Comparison of ENCODE assay signal across 8 cellular contexts in genomic region chr5:40679071-40679997, GRCh38. TPM values are rescaled to one million over a fixed set of nuclear protein-coding genes. Genes with fewer than 3 reads are reported as not detected.
A peak's percentile ranks its signal among the peaks of the same experiment; 100 is the strongest.
DNase-seq lines count a peak whose midpoint lies in the region; ATAC-seq and TF ChIP-seq lines count a peak whose summit lies in the region.

Gene PTGER4 (plus strand): TSS chr5:40679915. CDS start chr5:40680994, 1,079 bp downstream.

- peaks cover 21 to 26% of the 10 kb centered on the region in 2 donors for H3K36me3 Mint-ChIP-seq in CD14-positive monocyte
- H3K36me3 Mint-ChIP-seq in activated CD8-positive, alpha-beta memory T cell treated with anti-CD3 and anti-CD28 coated beads, Interleukin-2, amount 10 ng/mL, durations not matched to agents 7 days and 5 days: peaks cover 41% of the 10 kb centered on the region
- H3K36me3 Mint-ChIP-seq in endodermal cell (ENCODE audit: low read depth): no peaks in the 10 kb centered on the region

- DNase-seq in CD14-positive monocyte (ENCODE audit: low spot score): peak; percentile 90
- no peak for DNase-seq in NT2/D1 (ENCODE audit: low read depth, low spot score)
- DNase-seq in activated CD8-positive, alpha-beta memory T cell treated with anti-CD3 and anti-CD28 coated beads, Interleukin-2, amount 10 ng/mL, durations not matched to agents 7 days and 5 days: peak; percentile 93
- DNase-seq in endodermal cell: peak; percentile 96
- DNase-seq in stimulated activated CD8-positive, alpha-beta memory T cell treated with anti-CD3 and anti-CD28 coated beads, Interleukin-15, amount 100 ng/mL, for 24 hours (ENCODE audit: low read depth): peak; percentile 88

- WGBS in endodermal cell (ENCODE audit: insufficient coverage in 1 of 2, insufficient read length in 1 of 2), 2 experiments: 0 to 1% methylated on average over 20 to 62 of the region's 67 CpGs
- WGBS in mesodermal cell (ENCODE audit: insufficient coverage in 2 of 2), 2 experiments: 0 to 1% methylated on average over 28 to 30 of the region's 67 CpGs

- CTCF ChIA-PET in activated CD8-positive, alpha-beta memory T cell treated with anti-CD3 and anti-CD28 coated beads, Interleukin-2, amount 10 ng/mL, durations not matched to agents 7 days and 5 days (lab: Charles Lee): interaction anchor here (0.8 to 4.4 kb wide), 5 partner anchors 10 to 293 kb away, joined by 3 to 24 read pairs (median 4); no protein-coding TSS in a partner anchor

- H3K27ac ChIP-seq in endodermal cell (ENCODE audit: low read depth, low read length): no peak within 1 kb of the TSS
- H3K27ac ChIP-seq in mesodermal cell (ENCODE audit: low read depth, low read length, severe bottlenecking): no peak within 1 kb of the TSS

- peak within 1 kb of the TSS; percentile 66 for H3K9ac ChIP-seq in NT2/D1 (ENCODE audit: insufficient read length, low read depth)
- H3K9ac ChIP-seq in endodermal cell (ENCODE audit: extremely low read depth, low read length, poor library complexity, severe bottlenecking): no peak within 1 kb of the TSS

- H3K36me3 ChIP-seq in NT2/D1 (ENCODE audit: insufficient read depth, insufficient read length, low read length): no peaks in the 10 kb centered on the region
- H3K36me3 ChIP-seq in endodermal cell (ENCODE audit: control insufficient read depth, insufficient read depth, low read length): no peaks in the 10 kb centered on the region
- no peaks in the 10 kb centered on the region for H3K36me3 ChIP-seq in mesodermal cell (ENCODE audit: control insufficient read depth, insufficient read depth, low read length)

- TF ChIP-seq CTCF in CD14-positive monocyte (IDR thresholded peaks at IDR 0.05): no peak
- no peak for TF ChIP-seq CTCF in endodermal cell (conservative IDR thresholded peaks at IDR 0.05)

- H3K4me3 ChIP-seq in NT2/D1 (ENCODE audit: insufficient read length, low read depth): peak within 1 kb of the TSS; percentile 49
- H3K4me3 ChIP-seq in endodermal cell (ENCODE audit: low read length): peak within 1 kb of the TSS; percentile 77
- H3K4me3 ChIP-seq in mesodermal cell (ENCODE audit: extremely low read depth, insufficient read depth, low read length, poor library complexity, severe bottlenecking): peak within 1 kb of the TSS; percentile 54

- peaks cover 59% of the 10 kb centered on the region for H3K4me1 Mint-ChIP-seq in CD14-positive monocyte
- H3K4me1 Mint-ChIP-seq in activated CD8-positive, alpha-beta memory T cell treated with anti-CD3 and anti-CD28 coated beads, Interleukin-2, amount 10 ng/mL, durations not matched to agents 7 days and 5 days: peaks cover 40% of the 10 kb centered on the region
- peaks cover 22% of the 10 kb centered on the region for H3K4me1 Mint-ChIP-seq in endodermal cell

- H3K27me3 Mint-ChIP-seq in CD14-positive monocyte (ENCODE audit: low read depth in 3 of 3) (peaks cover 0 to 2% (median 0%) of the 10 kb centered on the region in 3 donors), endodermal cell (ENCODE audit: insufficient read depth) (peaks cover 57% of the 10 kb centered on the region)
- no peaks in the 10 kb centered on the region for H3K27me3 Mint-ChIP-seq in activated CD8-positive, alpha-beta memory T cell treated with anti-CD3 and anti-CD28 coated beads, Interleukin-2, amount 10 ng/mL, durations not matched to agents 7 days and 5 days

- H3K4me3 Mint-ChIP-seq in CD14-positive monocyte (peak within 1 kb of the TSS; percentile 100), endodermal cell (peak within 1 kb of the TSS; percentile 72)
- peak within 1 kb of the TSS; percentile 86 for H3K4me3 Mint-ChIP-seq in activated CD8-positive, alpha-beta memory T cell treated with anti-CD3 and anti-CD28 coated beads, Interleukin-2, amount 10 ng/mL, durations not matched to agents 7 days and 5 days

- H3K27ac Mint-ChIP-seq in CD14-positive monocyte: peak within 1 kb of the TSS; percentile 91 to 98 (median 96)
- peak within 1 kb of the TSS; percentile 97 for H3K27ac Mint-ChIP-seq in activated CD8-positive, alpha-beta memory T cell treated with anti-CD3 and anti-CD28 coated beads, Interleukin-2, amount 10 ng/mL, durations not matched to agents 7 days and 5 days
- no peak within 1 kb of the TSS for H3K27ac Mint-ChIP-seq in endodermal cell

- H3K4me1 ChIP-seq in NT2/D1 (ENCODE audit: insufficient read depth, insufficient read length): no peaks in the 10 kb centered on the region
- no peaks in the 10 kb centered on the region for H3K4me1 ChIP-seq in endodermal cell (ENCODE audit: control insufficient read depth, insufficient read depth, low read length)
- H3K4me1 ChIP-seq in mesodermal cell (ENCODE audit: control insufficient read depth, insufficient read depth, low read length, poor library complexity, severe bottlenecking): peaks cover 14% of the 10 kb centered on the region

- H3K9me3 Mint-ChIP-seq in CD14-positive monocyte (peaks cover 0 to 2% (median 0%) of the 10 kb centered on the region in 7 donors), endodermal cell (no peaks in the 10 kb centered on the region)
- H3K9me3 Mint-ChIP-seq in activated CD8-positive, alpha-beta memory T cell treated with anti-CD3 and anti-CD28 coated beads, Interleukin-2, amount 10 ng/mL, durations not matched to agents 7 days and 5 days (ENCODE audit: low read depth): no peaks in the 10 kb centered on the region

- H3K27me3 ChIP-seq in NT2/D1 (ENCODE audit: insufficient read depth, insufficient read length): peaks cover 50% of the 10 kb centered on the region
- H3K27me3 ChIP-seq in endodermal cell (ENCODE audit: control insufficient read depth, insufficient read depth, low read length, poor library complexity, severe bottlenecking): peaks cover 50% of the 10 kb centered on the region

- intact Hi-C loops in CD14-positive monocyte (cut with micrococcal nuclease): loop anchor here (5.0 to 10.0 kb wide), 2 partner anchors 62 to 65 kb away; no protein-coding TSS in a partner anchor

- ATAC-seq in GM19397 (IDR thresholded peaks at IDR 0.05; ENCODE audit: unreplicated experiment): peak; percentile 80
- ATAC-seq in HG03565 (IDR thresholded peaks at IDR 0.05; ENCODE audit: unreplicated experiment): peak; percentile 53
- peak; percentile 73 for ATAC-seq in activated CD8-positive, alpha-beta memory T cell treated with anti-CD3 and anti-CD28 coated beads, Interleukin-2, amount 10 ng/mL, durations not matched to agents 7 days and 5 days

- H3K9me3 ChIP-seq in NT2/D1 (ENCODE audit: insufficient read depth, low read length) (no peaks in the 10 kb centered on the region), endodermal cell (ENCODE audit: control insufficient read depth, low read length) (no peaks in the 10 kb centered on the region), mesodermal cell (ENCODE audit: control insufficient read depth, low read length) (no peaks in the 10 kb centered on the region)

RNA-seq across cellular contexts. Expression of gene PTGER4, which starts in this region (rescaled TPM):
- 10 to 100 TPM; 44.4 to 64.3 TPM for polyA plus RNA-seq in CD14-positive monocyte
- total RNA-seq in activated CD8-positive, alpha-beta memory T cell treated with anti-CD3 and anti-CD28 coated beads, Interleukin-2, amount 10 ng/mL, durations not matched to agents 7 days and 5 days: 10 to 100 TPM; 50.8 to 79.1 TPM
- total RNA-seq in endodermal cell: under 1 TPM; 0.15 to 0.71 TPM
- polyA plus RNA-seq in endodermal cell (2013, experiment 1 of 2): 0.89 TPM
- 3.1 TPM for polyA plus RNA-seq in endodermal cell (2013, experiment 2 of 2)
- polyA plus RNA-seq in mesodermal cell (2013, experiment 1 of 2): 1.7 TPM
- 1.9 TPM for polyA plus RNA-seq in mesodermal cell (2013, experiment 2 of 2)

Comparison
In these comparisons a context has a peak if more than half of its experiments do, and no peak if none do; other contexts are left out.
1. RNA of gene PTGER4 (total RNA-seq): 50.8 to 79.1 TPM in activated CD8-positive, alpha-beta memory T cell treated with anti-CD3 and anti-CD28 coated beads, Interleukin-2, amount 10 ng/mL, durations not matched to agents 7 days and 5 days; 0.15 to 0.71 TPM in endodermal cell; every median in the first group is over 10 times any median in the second.
2. Peak in every context shown above with its lines, with median percentiles within 50 percentile points of each other: H3K4me3 Mint-ChIP-seq, ATAC-seq and H3K4me3 ChIP-seq.